ENCODE assay signal across 1 cellular context in the genomic region with DNA sequence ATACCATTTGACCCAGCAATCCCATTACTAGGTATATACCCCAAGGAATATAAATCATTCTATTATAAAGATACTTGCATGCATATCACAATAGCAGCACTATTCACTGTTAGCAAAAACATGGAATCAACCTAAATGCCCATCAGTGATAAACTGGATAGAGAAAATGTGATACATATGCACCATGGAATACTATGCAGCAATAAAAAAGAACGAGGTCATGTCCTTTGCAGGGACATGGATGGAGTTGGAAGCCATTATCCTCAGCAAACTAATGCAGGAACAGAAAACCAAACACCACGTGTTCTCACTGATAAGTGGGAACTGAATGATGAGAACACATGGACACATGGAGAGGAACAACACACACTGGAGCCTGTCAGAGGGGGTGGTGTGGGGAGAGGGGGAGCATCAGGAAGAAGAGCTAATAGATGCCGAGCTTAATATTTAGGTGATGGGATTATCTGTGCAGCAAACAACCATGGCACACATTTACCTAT.
TF ChIP-seq lines count a peak whose summit lies in the region.

No MANE protein-coding gene starts in this region.

TF ChIP-seq in K562, 482 proteins besides CTCF, POLR2A, EP300 and RAD21:
- peak; percentile 89 for TF ChIP-seq ZNF146 (CRISPR knock-in tag; IDR thresholded peaks at IDR 0.05; ENCODE audit: unreplicated experiment)
